8 cellular contexts compared by ENCODE assay signal in genomic region chr5:963673-964531, GRCh38. TPM values are rescaled to one million over a fixed set of nuclear protein-coding genes. Genes with fewer than 3 reads are reported as not detected.
DNase-seq lines count a peak whose midpoint lies in the region; ATAC-seq lines count a peak whose summit lies in the region.

No MANE protein-coding gene starts in this region.

- ATAC-seq in GM18519 (IDR thresholded peaks at IDR 0.05; ENCODE audit: low FRiP score, unreplicated experiment) (peak; percentile 69), HG02870 (IDR thresholded peaks at IDR 0.05; ENCODE audit: unreplicated experiment) (peak; percentile 86), GM19324 (IDR thresholded peaks at IDR 0.05; ENCODE audit: low FRiP score, unreplicated experiment) (no peak)

- no peak overlapping the region for H3K9ac ChIP-seq in duodenal mucosa (ENCODE audit: low read depth in 1 of 2, low read length in 2 of 2)

- H3K27me3 ChIP-seq in SJCRH30 (peaks cover 21% of the 10 kb centered on the region; the same call in 1 of the 2 replicates), duodenal mucosa (ENCODE audit: control insufficient read depth in 1 of 2, insufficient read depth in 2 of 2, low read length in 2 of 2) (peaks cover 0 to 19% of the 10 kb centered on the region in 2 donors)

- DNase-seq in SJCRH30: peak; percentile 55 to 69
- DNase-seq in stimulated activated CD4-positive, alpha-beta T cell treated with anti-CD3 and anti-CD28 coated beads, Interleukin-12 subunit alpha, Interleukin-12 subunit beta, amount 100 ng/mL, for 4 hours: peak; percentile 24
- DNase-seq in nucleus accumbens (lab: John Stamatoyannopoulos, UW): no peak
- DNase-seq in NCI-H1694 (lab: John Stamatoyannopoulos, UW): no peak

- H3K4me3 ChIP-seq in SJCRH30 (no peak overlapping the region), duodenal mucosa (ENCODE audit: low read depth in 1 of 2, low read length in 2 of 2) (no peak overlapping the region)

- H3K4me1 ChIP-seq in SJCRH30 (peaks cover 37% of the 10 kb centered on the region), duodenal mucosa (ENCODE audit: control insufficient read depth in 1 of 2, insufficient read depth in 2 of 2, low read length in 2 of 2) (peaks cover 0 to under 1% of the 10 kb centered on the region in 2 donors)

- H3K36me3 ChIP-seq in SJCRH30: no peaks in the 10 kb centered on the region
- H3K36me3 ChIP-seq in duodenal mucosa (ENCODE audit: control insufficient read depth in 1 of 2, insufficient read depth in 2 of 2, low read length in 2 of 2): no peaks in the 10 kb centered on the region

- H3K9me3 ChIP-seq in SJCRH30 (replicated peaks) (no peaks in the 10 kb centered on the region), duodenal mucosa (ENCODE audit: control insufficient read depth in 1 of 2, low read length in 2 of 2) (no peaks in the 10 kb centered on the region)

- H3K27ac ChIP-seq in SJCRH30 (no peak overlapping the region), duodenal mucosa (ENCODE audit: low read depth, low read length) (peak overlapping the region; percentile 20)

RNA-seq across cellular contexts. Expression of gene NKD2, which starts 44.7 kb away (rescaled TPM):
- not detected in 2 replicates for total RNA-seq in SJCRH30 (2014; rRNA removed; shearing (Covaris generic))

Comparison
In these comparisons a context has a peak if more than half of its experiments do, and no peak if none do; other contexts are left out.
1. DNase-seq: peak in SJCRH30 (2 of 2) and stimulated activated CD4-positive, alpha-beta T cell treated with anti-CD3 and anti-CD28 coated beads, Interleukin-12 subunit alpha, Interleukin-12 subunit beta, amount 100 ng/mL, for 4 hours (single experiment); none in nucleus accumbens (0 of 56) and NCI-H1694 (single experiment).